In genomic region chr13:97976551-97977375, GRCh38 we compare ENCODE assay signal across 8 cellular contexts. TPM values are rescaled to one million over a fixed set of nuclear protein-coding genes. Genes with fewer than 3 reads are reported as not detected.
DNase-seq lines count a peak whose midpoint lies in the region; ATAC-seq and TF ChIP-seq lines count a peak whose summit lies in the region.

No MANE protein-coding gene starts in this region.

- H3K27ac ChIP-seq in HL-60 (replicated peaks) (peak overlapping the region; percentile 84), epithelial cell of prostate (peak overlapping the region; percentile 80), tibial nerve (peak overlapping the region; percentile 89 to 98 (median 94))

- no peaks in the 10 kb centered on the region for H3K27me3 ChIP-seq in HL-60 (ENCODE audit: insufficient read depth, poor library complexity, severe bottlenecking)
- no peaks in the 10 kb centered on the region for H3K27me3 ChIP-seq in mucosa of stomach (ENCODE audit: control insufficient read depth, insufficient read depth, low read length)
- no peaks in the 10 kb centered on the region for H3K27me3 ChIP-seq in tibial nerve

- H3K9me3 ChIP-seq in mucosa of stomach (ENCODE audit: control insufficient read depth, low read length): no peaks in the 10 kb centered on the region
- H3K9me3 ChIP-seq in tibial nerve: no peaks in the 10 kb centered on the region

- peak; percentile 29 for ATAC-seq in GM21381 (IDR thresholded peaks at IDR 0.05; ENCODE audit: unreplicated experiment)

- H3K36me3 ChIP-seq in mucosa of stomach (ENCODE audit: control insufficient read depth, insufficient read depth, low read length): no peaks in the 10 kb centered on the region
- no peaks in the 10 kb centered on the region for H3K36me3 ChIP-seq in tibial nerve

- WGBS in tibial nerve, 2 donors: 0% methylated on average over 40 to 41 of the region's 90 CpGs

- TF ChIP-seq CTCF in HL-60 (IDR thresholded peaks at IDR 0.05; ENCODE audit: insufficient read depth, low read length) (no peak), WI38 (IDR thresholded peaks at IDR 0.05; ENCODE audit: low read depth, low read length) (no peak), tibial nerve (IDR thresholded peaks at IDR 0.05) (no peak)

- peak overlapping the region; percentile 82 for H3K9ac ChIP-seq in mucosa of stomach (ENCODE audit: low read length)

- H3K4me3 ChIP-seq in HL-60 (replicated peaks; ENCODE audit: insufficient read depth, low read length) (peak overlapping the region; percentile 74), WI38 (ENCODE audit: low read depth, low read length) (peak overlapping the region; percentile 89), mucosa of stomach (ENCODE audit: low read length) (peak overlapping the region; percentile 74), tibial nerve (peak overlapping the region; percentile 67 to 95 (median 77))

- no peak for TF ChIP-seq POLR2A in tibial nerve (IDR thresholded peaks at IDR 0.05)

- no peak for TF ChIP-seq EP300 in tibial nerve (IDR thresholded peaks at IDR 0.05)

- H3K4me1 ChIP-seq in mucosa of stomach (ENCODE audit: control insufficient read depth, insufficient read depth, low read length): peaks cover 7% of the 10 kb centered on the region
- H3K4me1 ChIP-seq in tibial nerve: peaks cover 0 to 52% (median 18%) of the 10 kb centered on the region in 4 donors

- peak; percentile 59 for DNase-seq in DMS79 treated with DMSO at 0.1 percent for 48 hours (lab: John Stamatoyannopoulos, UW)
- no peak for DNase-seq in DMS79 (lab: John Stamatoyannopoulos, UW)
- DNase-seq in HL-60 (ENCODE audit: low read depth in 1 of 2, low spot score in 1 of 2): no peak
- DNase-seq in epithelial cell of prostate (ENCODE audit: low read depth, low spot score): no peak
- peak in 1 of 2 donors; percentile 10 for DNase-seq in tibial nerve (ENCODE audit: low spot score in 2 of 2)

RNA-seq across cellular contexts. Expression of gene IPO5, which starts 23.3 kb away (rescaled TPM):
- 100 to 1,000 TPM; 117 to 135 (median 120) TPM for total RNA-seq in tibial nerve
